In genomic region chr10:44385423-44385725, GRCh38 we compare ENCODE assay signal across 10 cellular contexts. TPM values are rescaled to one million over a fixed set of nuclear protein-coding genes. Genes with fewer than 3 reads are reported as not detected.
A peak's percentile ranks its signal among the peaks of the same experiment; 100 is the strongest.
DNase-seq lines count a peak whose midpoint lies in the region; ATAC-seq and TF ChIP-seq lines count a peak whose summit lies in the region.
"Had no signal": no experiment of that assay in that cellular context is flagged by ENCODE, and none has a peak within 500 bp of the region (broad histone marks: within the 10 kb centered on the region; RNA-seq: fewer than 3 reads in every experiment).

No MANE protein-coding gene starts in this region.

- 5 to 6% methylated on average over 7 to 28 of the region's 28 CpGs for WGBS in body of pancreas, 2 donors
- 10 to 16% methylated on average over 26 to 28 of the region's 28 CpGs for WGBS in lower leg skin, 2 donors
- 24 to 50% methylated on average over 27 to 28 of the region's 28 CpGs for WGBS in testis, 2 donors

- H3K36me3 ChIP-seq in body of pancreas (replicated peaks in 1 of 2; ENCODE audit: insufficient read depth in 1 of 2, low read depth in 2 of 2) (no peaks in the 10 kb centered on the region), testis (ENCODE audit: low read depth, missing control alignments) (no peaks in the 10 kb centered on the region)

- peak overlapping the region; percentile 75 to 84 (median 83) for H3K27ac ChIP-seq in body of pancreas
- no peak overlapping the region for H3K27ac ChIP-seq in testis

- TF ChIP-seq CTCF in body of pancreas (IDR thresholded peaks at IDR 0.05), result no peak
- no peak for TF ChIP-seq CTCF in lower leg skin (IDR thresholded peaks at IDR 0.05)
- no peak for TF ChIP-seq CTCF in testis (IDR thresholded peaks at IDR 0.05)

- H3K27me3 ChIP-seq in body of pancreas (no peaks in the 10 kb centered on the region), testis (no peaks in the 10 kb centered on the region)

- H3K9me3 ChIP-seq in body of pancreas, result no peaks in the 10 kb centered on the region
- no peaks in the 10 kb centered on the region for H3K9me3 ChIP-seq in testis

- ATAC-seq in body of pancreas, result no peak
- ATAC-seq in GM21786 (IDR thresholded peaks at IDR 0.05; ENCODE audit: unreplicated experiment), result no peak

- peak; percentile 53 for DNase-seq in activated CD8-positive, alpha-beta memory T cell treated with anti-CD3 and anti-CD28 coated beads for 24 hours
- no peak for DNase-seq in activated CD8-positive, alpha-beta memory T cell treated with anti-CD3 and anti-CD28 coated beads, Interleukin-2, amount 50 U/mL, for 4 hours
- no peak for DNase-seq in body of pancreas
- DNase-seq in lower leg skin (ENCODE audit: low spot score in 2 of 2), result peak in 1 of 2 donors; percentile 84
- DNase-seq in testis, result no peak
- DNase-seq in HuH-7.5 (ENCODE audit: low spot score), result no peak
- DNase-seq in GM19240 (ENCODE audit: insufficient read length, low spot score), result no peak
- DNase-seq: activated T-cell treated with anti-CD3 and anti-CD28 coated beads, Interleukin-2, amount 50 U/mL, for 1 hour; NCI-H2081 treated with DMSO at 0.1 percent for 48 hours had no signal

- peaks cover 59% of the 10 kb centered on the region for H3K4me1 ChIP-seq in body of pancreas
- H3K4me1 ChIP-seq in testis, result peaks cover 20% of the 10 kb centered on the region

- TF ChIP-seq POLR2A in body of pancreas (IDR thresholded peaks at IDR 0.05) (no peak), lower leg skin (IDR thresholded peaks at IDR 0.05) (no peak), testis (IDR thresholded peaks at IDR 0.05) (no peak)

- intact Hi-C loops in body of pancreas (cut with DNase I) (loop anchor here (10.0 kb wide), 1 partner anchor 71 kb away; no protein-coding TSS in a partner anchor), lower leg skin (cut with DNase I; ENCODE audit: low total_unique reads) (loop anchor here (5.0 kb wide), 1 partner anchor 477 kb away; no protein-coding TSS in a partner anchor), testis (cut with DNase I; ENCODE audit: low total_unique reads) (loop anchor here (5.0 to 10.0 kb wide), 3 partner anchors 469 to 713 kb away; no protein-coding TSS in a partner anchor)

- H3K4me3 ChIP-seq in body of pancreas (peak overlapping the region; percentile 65 to 68), lower leg skin (ENCODE audit: low read depth, poor library complexity, severe bottlenecking) (peak overlapping the region; percentile 22), testis (peak overlapping the region; percentile 59 to 76)

RNA-seq across cellular contexts. Expression of gene CXCL12, which starts 0.5 kb away (rescaled TPM):
- total RNA-seq in body of pancreas (100 to 1,000 TPM in 1 of 2 donors, 10 to 100 TPM in 1; 93.7 to 158 TPM), lower leg skin (10 to 100 TPM in 3 of 4 donors, 1 to 10 TPM in 1; 4.9 to 36.2 (median 21.1) TPM), testis (10 to 100 TPM in 1 of 2 donors, 1 to 10 TPM in 1; 9.8 to 12.0 TPM)
- polyA plus RNA-seq in testis (ENCODE audit: insufficient read depth, low read depth, low replicate concordance), result 87.7 TPM

Comparison
In these comparisons a context has a peak if more than half of its experiments do, and no peak if none do; other contexts are left out.
1. H3K27ac ChIP-seq: peak in body of pancreas (4 of 4); none in testis (0 of 2).
2. Peak in every context shown above with its lines, with median percentiles within 50 percentile points of each other: H3K4me3 ChIP-seq.